35 cellular contexts compared by ENCODE assay signal in genomic region chr19:47520839-47521238, GRCh38. TPM values are rescaled to one million over a fixed set of nuclear protein-coding genes. Genes with fewer than 3 reads are reported as not detected.
"Had no signal": no experiment of that assay in that cellular context is flagged by ENCODE, and none has a peak within 500 bp of the region (broad histone marks: within the 10 kb centered on the region; RNA-seq: fewer than 3 reads in every experiment).

No MANE protein-coding gene starts in this region.

- H3K4me3 Mint-ChIP-seq: activated CD4-positive, alpha-beta memory T cell treated with anti-CD3 and anti-CD28 coated beads for 36 hours; activated CD4-positive, alpha-beta T cell treated with anti-CD3 and anti-CD28 coated beads for 36 hours; activated CD4-positive, alpha-beta T cell treated with anti-CD3 and anti-CD28 coated beads, Interleukin-2, amount 10 ng/mL, durations not matched to agents 24 days and 14 days; activated CD8-positive, alpha-beta memory T cell treated with anti-CD3 and anti-CD28 coated beads, Interleukin-2, amount 10 ng/mL, durations not matched to agents 7 days and 5 days; activated CD8-positive, alpha-beta T cell treated with anti-CD3 and anti-CD28 coated beads, Interleukin-2, amount 10 ng/mL, durations not matched to agents 7 days and 5 days; activated naive CD8-positive, alpha-beta T cell treated with anti-CD3 and anti-CD28 coated beads, Interleukin-2, amount 10 ng/mL, durations not matched to agents 7 days and 5 days; activated T-helper 1 cell treated with anti-CD3 and anti-CD28 coated beads, Interleukin-12 subunit alpha, Interleukin-12 subunit beta, Interleukin-2, Interleukin-4 antibody, amounts not matched to agents 30 ng/mL and 10 ng/mL and 1 ng/mL, durations not matched to agents 14 hours and 24 hours and 36 hours; brain had no signal

- H3K36me3 ChIP-seq: ascending aorta, esophagus muscularis mucosa, gastrocnemius medialis, heart left ventricle had no signal

- H3K27me3 Mint-ChIP-seq: activated CD4-positive, alpha-beta T cell treated with anti-CD3 and anti-CD28 coated beads for 36 hours had no signal

- H3K36me3 Mint-ChIP-seq: activated CD4-positive, alpha-beta memory T cell treated with anti-CD3 and anti-CD28 coated beads for 36 hours; activated CD8-positive, alpha-beta memory T cell treated with anti-CD3 and anti-CD28 coated beads, Interleukin-2, amount 10 ng/mL, durations not matched to agents 7 days and 5 days; activated naive CD4-positive, alpha-beta T cell treated with anti-CD3 and anti-CD28 coated beads, Interleukin-2, amount 10 ng/mL, durations not matched to agents 7 days and 5 days; activated naive CD4-positive, alpha-beta T cell treated with anti-CD3 and anti-CD28 coated beads, Interleukin-2, amount 50 U/mL, for 72 hours; activated naive CD8-positive, alpha-beta T cell treated with anti-CD3 and anti-CD28 coated beads, Interleukin-2, amount 10 ng/mL, durations not matched to agents 7 days and 5 days; brain had no signal

- FAIRE-seq: bronchial epithelial cell, colon had no signal

- ATAC-seq: activated CD4-positive, alpha-beta T cell treated with anti-CD3 and anti-CD28 coated beads for 36 hours; activated CD8-positive, alpha-beta memory T cell treated with anti-CD3 and anti-CD28 coated beads, Interleukin-2, amount 10 ng/mL, durations not matched to agents 7 days and 5 days; activated CD8-positive, alpha-beta T cell treated with anti-CD3 and anti-CD28 coated beads, Interleukin-2, amount 10 ng/mL, durations not matched to agents 7 days and 5 days; activated naive CD4-positive, alpha-beta T cell treated with anti-CD3 and anti-CD28 coated beads, Interleukin-2, amount 50 U/mL, for 72 hours; effector memory CD8-positive, alpha-beta T cell; foreskin keratinocyte; gastrocnemius medialis had no signal

- DNase-seq: activated CD4-positive, alpha-beta memory T cell treated with anti-CD3 and anti-CD28 coated beads for 36 hours; activated CD4-positive, alpha-beta T cell treated with anti-CD3 and anti-CD28 coated beads for 36 hours; activated CD4-positive, alpha-beta T cell treated with anti-CD3 and anti-CD28 coated beads, Interleukin-2, amount 10 ng/mL, durations not matched to agents 24 days and 14 days; activated CD4-positive, CD25-positive, alpha-beta regulatory T cell; activated CD4-positive, CD25-positive, alpha-beta regulatory T cell treated with anti-CD3 and anti-CD28 coated beads, Interleukin-2, amount 50 U/mL, for 72 hours; activated CD8-positive, alpha-beta memory T cell treated with anti-CD3 and anti-CD28 coated beads, Interleukin-2, amount 10 ng/mL, durations not matched to agents 7 days and 5 days; activated CD8-positive, alpha-beta memory T cell treated with anti-CD3 and anti-CD28 coated beads, Interleukin-2, amount 50 U/mL, for 4 hours; activated CD8-positive, alpha-beta T cell treated with anti-CD3 and anti-CD28 coated beads, Interleukin-2, amount 10 ng/mL, durations not matched to agents 7 days and 5 days; activated gamma-delta T cell; activated naive CD4-positive, alpha-beta T cell; activated naive CD4-positive, alpha-beta T cell treated with anti-CD3 and anti-CD28 coated beads, Interleukin-2, amount 10 ng/mL, durations not matched to agents 7 days and 5 days; activated naive CD8-positive, alpha-beta T cell treated with anti-CD3 and anti-CD28 coated beads, Interleukin-2, amount 10 ng/mL, durations not matched to agents 7 days and 5 days; activated T-cell treated with anti-CD3 and anti-CD28 coated beads, Interleukin-2, amount 50 U/mL, for 1 hour; activated T-cell treated with anti-CD3 and anti-CD28 coated beads, Interleukin-2, amount 50 U/mL, for 48 hours; caudate nucleus; cortex of kidney; dermis blood vessel endothelial cell; effector CD4-positive, alpha-beta T cell; effector memory CD8-positive, alpha-beta T cell; erythroblast; foreskin keratinocyte; gastrocnemius medialis; glutamatergic neuron; T-helper 2 cell had no signal

- H3K4me1 ChIP-seq: ascending aorta, foreskin keratinocyte had no signal

- H3K9me3 Mint-ChIP-seq: activated CD4-positive, alpha-beta memory T cell treated with anti-CD3 and anti-CD28 coated beads for 36 hours; activated CD4-positive, alpha-beta T cell treated with anti-CD3 and anti-CD28 coated beads, Interleukin-2, amount 10 ng/mL, durations not matched to agents 24 days and 14 days; activated naive CD4-positive, alpha-beta T cell treated with anti-CD3 and anti-CD28 coated beads, Interleukin-2, amount 10 ng/mL, durations not matched to agents 7 days and 5 days; activated naive CD4-positive, alpha-beta T cell treated with anti-CD3 and anti-CD28 coated beads, Interleukin-2, amount 50 U/mL, for 72 hours; activated naive CD8-positive, alpha-beta T cell treated with anti-CD3 and anti-CD28 coated beads, Interleukin-2, amount 10 ng/mL, durations not matched to agents 7 days and 5 days; activated T-helper 1 cell treated with anti-CD3 and anti-CD28 coated beads, Interleukin-12 subunit alpha, Interleukin-12 subunit beta, Interleukin-2, Interleukin-4 antibody, amounts not matched to agents 30 ng/mL and 10 ng/mL and 1 ng/mL, durations not matched to agents 14 hours and 24 hours and 36 hours; activated T-helper 2 cell treated with anti-CD3 and anti-CD28 coated beads, Interferon-gamma antibody, Interleukin-2, Interleukin-4, amounts not matched to agents 10 μg/mL and 5 μg/mL and 100 μg/mL, durations not matched to agents 14 hours and 24 hours and 36 hours; brain; effector memory CD8-positive, alpha-beta T cell had no signal

- H3K27ac Mint-ChIP-seq: activated CD4-positive, alpha-beta memory T cell treated with anti-CD3 and anti-CD28 coated beads for 36 hours; activated CD4-positive, alpha-beta T cell treated with anti-CD3 and anti-CD28 coated beads for 36 hours; activated CD4-positive, alpha-beta T cell treated with anti-CD3 and anti-CD28 coated beads, Interleukin-2, amount 10 ng/mL, durations not matched to agents 24 days and 14 days; activated naive CD4-positive, alpha-beta T cell treated with anti-CD3 and anti-CD28 coated beads, Interleukin-2, amount 10 ng/mL, durations not matched to agents 7 days and 5 days; activated naive CD4-positive, alpha-beta T cell treated with anti-CD3 and anti-CD28 coated beads, Interleukin-2, amount 50 U/mL, for 72 hours; activated T-helper 1 cell treated with anti-CD3 and anti-CD28 coated beads, Interleukin-12 subunit alpha, Interleukin-12 subunit beta, Interleukin-2, Interleukin-4 antibody, amounts not matched to agents 30 ng/mL and 10 ng/mL and 1 ng/mL, durations not matched to agents 14 hours and 24 hours and 36 hours; activated T-helper 2 cell treated with anti-CD3 and anti-CD28 coated beads, Interferon-gamma antibody, Interleukin-2, Interleukin-4, amounts not matched to agents 10 μg/mL and 5 μg/mL and 100 μg/mL, durations not matched to agents 14 hours and 24 hours and 36 hours; brain; effector memory CD8-positive, alpha-beta T cell had no signal

- H3K27ac ChIP-seq: ascending aorta, esophagus muscularis mucosa, foreskin keratinocyte had no signal

- H3K27me3 ChIP-seq: ascending aorta, foreskin keratinocyte, gastrocnemius medialis had no signal

- H3K4me3 ChIP-seq: ascending aorta, esophagus muscularis mucosa, gastrocnemius medialis, heart left ventricle had no signal

- H3K9me3 ChIP-seq: ascending aorta, esophagus muscularis mucosa, gastrocnemius medialis, heart left ventricle had no signal

RNA-seq across cellular contexts. Expression of gene SLC8A2, which starts 49.1 kb away (rescaled TPM):
- total RNA-seq: activated CD4-positive, alpha-beta T cell treated with anti-CD3 and anti-CD28 coated beads, Interleukin-2, amount 10 ng/mL, durations not matched to agents 24 days and 14 days; activated CD8-positive, alpha-beta memory T cell treated with anti-CD3 and anti-CD28 coated beads for 36 hours; activated T-helper 1 cell treated with anti-CD3 and anti-CD28 coated beads, Interleukin-12 subunit alpha, Interleukin-12 subunit beta, Interleukin-2, Interleukin-4 antibody, amounts not matched to agents 30 ng/mL and 10 ng/mL and 1 ng/mL, durations not matched to agents 14 hours and 24 hours and 36 hours; activated T-helper 2 cell treated with anti-CD3 and anti-CD28 coated beads, Interferon-gamma antibody, Interleukin-2, Interleukin-4, amounts not matched to agents 10 μg/mL and 5 μg/mL and 100 μg/mL, durations not matched to agents 14 hours and 24 hours and 36 hours; ascending aorta; gastrocnemius medialis had no signal

RNA-seq across cellular contexts. Expression of gene ZNF541, which starts 52.1 kb away (rescaled TPM):
- total RNA-seq: activated CD4-positive, alpha-beta T cell treated with anti-CD3 and anti-CD28 coated beads, Interleukin-2, amount 10 ng/mL, durations not matched to agents 24 days and 14 days; activated CD8-positive, alpha-beta memory T cell treated with anti-CD3 and anti-CD28 coated beads for 36 hours; ascending aorta; bronchial epithelial cell; chondrocyte; foreskin keratinocyte; gastrocnemius medialis had no signal
- polyA plus RNA-seq: foreskin keratinocyte had no signal
